ENCODE assay signal across 8 cellular contexts in genomic region chr1:177780096-177780700, GRCh38.
DNase-seq lines count a peak whose midpoint lies in the region; ATAC-seq, FAIRE-seq and TF ChIP-seq lines count a peak whose summit lies in the region.

No MANE protein-coding gene starts in this region.

- DNase-seq in GM18507 (ENCODE audit: extremely low spot score, insufficient read length, low read depth) (no peak), NCI-H1417 treated with DMSO at 0.1 percent for 48 hours (lab: John Stamatoyannopoulos, UW) (peak; percentile 35), SW480 (ENCODE audit: low spot score) (peak; percentile 60), left ventricle myocardium inferior (no peak), stromal cell of bone marrow (ENCODE audit: low read depth) (peak; percentile 38)
- no peak for DNase-seq in activated CD4-positive, alpha-beta T cell treated with anti-CD3 and anti-CD28 coated beads, Interleukin-2, amount 10 ng/mL, durations not matched to agents 7 days and 5 days

- POLR2A ChIA-PET in activated CD4-positive, alpha-beta T cell treated with anti-CD3 and anti-CD28 coated beads, Interleukin-2, amount 10 ng/mL, durations not matched to agents 7 days and 5 days (lab: Charles Lee), result no interaction called here

- intact Hi-C loops in left ventricle myocardium inferior (cut with micrococcal nuclease), result no loop called here

- H3K27ac ChIP-seq in 22Rv1 (no peak overlapping the region), left ventricle myocardium inferior (replicated peaks) (no peak overlapping the region)

- H3K27ac Mint-ChIP-seq in activated CD4-positive, alpha-beta T cell treated with anti-CD3 and anti-CD28 coated beads, Interleukin-2, amount 10 ng/mL, durations not matched to agents 7 days and 5 days, result no peak overlapping the region

- H3K4me3 ChIP-seq in left ventricle myocardium inferior, result no peak overlapping the region

- peaks cover 95% of the 10 kb centered on the region for H3K27me3 ChIP-seq in left ventricle myocardium inferior (ENCODE audit: low read depth)

- peak; percentile 56 for FAIRE-seq in GM18507 (lab: Jason Lieb, UNC)

- peaks cover 2% of the 10 kb centered on the region for H3K9me3 ChIP-seq in left ventricle myocardium inferior (replicated peaks)

- H3K4me1 ChIP-seq in left ventricle myocardium inferior, result no peaks in the 10 kb centered on the region

- TF ChIP-seq CTCF in 22Rv1 (IDR thresholded peaks at IDR 0.05) (peak; percentile 81), left ventricle myocardium inferior (IDR thresholded peaks at IDR 0.05; ENCODE audit: borderline replicate concordance) (peak; percentile 59)

- no peaks in the 10 kb centered on the region for H3K36me3 Mint-ChIP-seq in activated CD4-positive, alpha-beta T cell treated with anti-CD3 and anti-CD28 coated beads, Interleukin-2, amount 10 ng/mL, durations not matched to agents 7 days and 5 days (ENCODE audit: low read depth)

- H3K9me3 Mint-ChIP-seq in activated CD4-positive, alpha-beta T cell treated with anti-CD3 and anti-CD28 coated beads, Interleukin-2, amount 10 ng/mL, durations not matched to agents 7 days and 5 days, result peaks cover 6% of the 10 kb centered on the region

- H3K4me3 Mint-ChIP-seq in activated CD4-positive, alpha-beta T cell treated with anti-CD3 and anti-CD28 coated beads, Interleukin-2, amount 10 ng/mL, durations not matched to agents 7 days and 5 days, result no peak overlapping the region

- no peaks in the 10 kb centered on the region for H3K4me1 Mint-ChIP-seq in activated CD4-positive, alpha-beta T cell treated with anti-CD3 and anti-CD28 coated beads, Interleukin-2, amount 10 ng/mL, durations not matched to agents 7 days and 5 days

- no peaks in the 10 kb centered on the region for H3K36me3 ChIP-seq in left ventricle myocardium inferior

- CTCF ChIA-PET in activated CD4-positive, alpha-beta T cell treated with anti-CD3 and anti-CD28 coated beads, Interleukin-2, amount 10 ng/mL, durations not matched to agents 7 days and 5 days (lab: Charles Lee), result no interaction called here

- H3K27me3 Mint-ChIP-seq in activated CD4-positive, alpha-beta T cell treated with anti-CD3 and anti-CD28 coated beads, Interleukin-2, amount 10 ng/mL, durations not matched to agents 7 days and 5 days, result no peaks in the 10 kb centered on the region

- no peak for ATAC-seq in HG03175 (IDR thresholded peaks at IDR 0.05; ENCODE audit: unreplicated experiment)

Comparison
In these comparisons a context has a peak if more than half of its experiments do, and no peak if none do; other contexts are left out.
1. DNase-seq: peak in NCI-H1417 treated with DMSO at 0.1 percent for 48 hours (single experiment), SW480 (single experiment) and stromal cell of bone marrow (single experiment); none in GM18507 (single experiment), left ventricle myocardium inferior (single experiment) and activated CD4-positive, alpha-beta T cell treated with anti-CD3 and anti-CD28 coated beads, Interleukin-2, amount 10 ng/mL, durations not matched to agents 7 days and 5 days (single experiment).